16 cellular contexts compared by ENCODE assay signal in the genomic region with DNA sequence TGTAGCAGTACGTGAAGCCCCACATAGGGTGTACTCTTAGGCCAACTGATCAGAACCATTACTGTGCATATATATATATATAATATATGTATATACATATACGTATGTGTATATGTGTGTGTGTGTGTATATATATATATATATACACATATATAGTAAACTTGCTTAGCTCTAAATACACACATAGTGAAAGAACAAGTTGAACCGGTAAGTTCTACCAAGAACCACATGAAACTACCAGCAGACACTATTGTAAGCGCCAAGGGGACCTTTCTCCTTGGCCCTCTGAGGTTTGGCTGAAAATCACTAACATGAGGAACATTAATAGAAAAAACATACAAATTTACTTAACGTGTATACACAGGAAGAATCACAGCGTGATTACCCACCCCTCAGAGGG. TPM values are rescaled to one million over a fixed set of nuclear protein-coding genes. Genes with fewer than 3 reads are reported as not detected.
DNase-seq lines count a peak whose midpoint lies in the region; ATAC-seq and TF ChIP-seq lines count a peak whose summit lies in the region.
"Had no signal": no experiment of that assay in that cellular context is flagged by ENCODE, and none has a peak within 500 bp of the region (broad histone marks: within the 10 kb centered on the region; RNA-seq: fewer than 3 reads in every experiment).

No MANE protein-coding gene starts in this region.

- H2AFZ ChIP-seq in OCI-LY3 (ENCODE audit: low read depth, low read length) (no peak overlapping the region), neuron (ENCODE audit: low read depth, low read length) (no peak overlapping the region)

- H4K20me1 ChIP-seq in OCI-LY3 (ENCODE audit: insufficient read depth, low read length): peaks cover 7% of the 10 kb centered on the region

- H3K9me3 ChIP-seq in OCI-LY3 (ENCODE audit: insufficient read depth, low read length) (no peaks in the 10 kb centered on the region), endodermal cell (ENCODE audit: control insufficient read depth, low read length) (no peaks in the 10 kb centered on the region), neuron (ENCODE audit: low read length) (no peaks in the 10 kb centered on the region)

- H3K4me3 ChIP-seq in OCI-LY3 (ENCODE audit: low read length) (no peak overlapping the region), endodermal cell (ENCODE audit: low read length) (peak overlapping the region; percentile 87), neuron (ENCODE audit: low read length) (peak overlapping the region; percentile 93)

- H3K4me1 Mint-ChIP-seq in endodermal cell: peaks cover 7% of the 10 kb centered on the region

- H3K4me1 ChIP-seq in OCI-LY3 (ENCODE audit: low read length) (peaks cover 13% of the 10 kb centered on the region), endodermal cell (ENCODE audit: control insufficient read depth, insufficient read depth, low read length) (no peaks in the 10 kb centered on the region), neuron (ENCODE audit: insufficient read depth, low read length) (peaks cover 20% of the 10 kb centered on the region)

- no peak overlapping the region for H3K9ac ChIP-seq in OCI-LY3 (ENCODE audit: low read length)
- peak overlapping the region; percentile 88 for H3K9ac ChIP-seq in endodermal cell (ENCODE audit: extremely low read depth, low read length, poor library complexity, severe bottlenecking)

- H3K27me3 ChIP-seq in OCI-LY3 (ENCODE audit: low read depth, low read length) (no peaks in the 10 kb centered on the region), endodermal cell (ENCODE audit: control insufficient read depth, insufficient read depth, low read length, poor library complexity, severe bottlenecking) (no peaks in the 10 kb centered on the region), neuron (ENCODE audit: insufficient read depth, low read length) (no peaks in the 10 kb centered on the region)

- DNase-seq in ELR (ENCODE audit: low read depth): peak; percentile 11
- DNase-seq in endodermal cell: no peak
- DNase-seq in OCI-M1 (lab: John Stamatoyannopoulos, UW): no peak
- no peak for DNase-seq in H4 (ENCODE audit: low spot score)
- no peak for DNase-seq in hepatic stellate cell (ENCODE audit: low spot score)
- DNase-seq: activated CD4-positive, alpha-beta T cell treated with anti-CD3 and anti-CD28 coated beads for 4 hours; DMS 273 treated with DMSO at 0.1 percent for 48 hours; left ventricle myocardium superior; NCI-H2081; stimulated activated CD4-positive, alpha-beta T cell treated with anti-CD3 and anti-CD28 coated beads, Interleukin-12 subunit alpha, Interleukin-12 subunit beta, amount 100 ng/mL, for 4 hours had no signal

- peak overlapping the region; percentile 82 for H3K4me2 ChIP-seq in OCI-LY3 (ENCODE audit: low read length)

- H3K27ac Mint-ChIP-seq in endodermal cell: no peak overlapping the region
- H3K27ac Mint-ChIP-seq: activated naive CD4-positive, alpha-beta T cell treated with anti-CD3 and anti-CD28 coated beads, Interleukin-2, amount 50 U/mL, for 72 hours; stimulated activated effector memory CD8-positive, alpha-beta T cell treated with anti-CD3 and anti-CD28 coated beads, Interleukin-12 subunit alpha, Interleukin-12 subunit beta, amount 100 ng/mL, for 72 hours had no signal

- H3K9me3 Mint-ChIP-seq in endodermal cell: peaks cover 5% of the 10 kb centered on the region
- H3K9me3 Mint-ChIP-seq: activated naive CD4-positive, alpha-beta T cell treated with anti-CD3 and anti-CD28 coated beads, Interleukin-2, amount 50 U/mL, for 72 hours; stimulated activated effector memory CD8-positive, alpha-beta T cell treated with anti-CD3 and anti-CD28 coated beads, Interleukin-12 subunit alpha, Interleukin-12 subunit beta, amount 100 ng/mL, for 72 hours had no signal

- WGBS in endodermal cell (ENCODE audit: insufficient coverage in 1 of 2, insufficient read length in 1 of 2), 2 experiments: 70 to 83% methylated on average over 2 to 5 of the region's 6 CpGs

- H3K36me3 Mint-ChIP-seq in endodermal cell (ENCODE audit: low read depth): peaks cover 8% of the 10 kb centered on the region
- H3K36me3 Mint-ChIP-seq: stimulated activated effector memory CD8-positive, alpha-beta T cell treated with anti-CD3 and anti-CD28 coated beads, Interleukin-12 subunit alpha, Interleukin-12 subunit beta, amount 100 ng/mL, for 72 hours had no signal

- peaks cover 44% of the 10 kb centered on the region for H3K79me2 ChIP-seq in OCI-LY3 (ENCODE audit: low read length)

- no peak for TF ChIP-seq CTCF in OCI-LY3 (IDR thresholded peaks at IDR 0.05; ENCODE audit: low read depth, low read length)
- TF ChIP-seq CTCF in endodermal cell (conservative IDR thresholded peaks at IDR 0.05): no peak

- no peak overlapping the region for H3K4me3 Mint-ChIP-seq in endodermal cell
- H3K4me3 Mint-ChIP-seq: stimulated activated effector memory CD8-positive, alpha-beta T cell treated with anti-CD3 and anti-CD28 coated beads, Interleukin-12 subunit alpha, Interleukin-12 subunit beta, amount 100 ng/mL, for 72 hours had no signal

- no peaks in the 10 kb centered on the region for H3K27me3 Mint-ChIP-seq in endodermal cell (ENCODE audit: insufficient read depth)

- H3K27ac ChIP-seq in OCI-LY3 (ENCODE audit: low read length) (no peak overlapping the region), endodermal cell (ENCODE audit: low read depth, low read length) (no peak overlapping the region)
- H3K27ac ChIP-seq: RWPE1 had no signal

- peaks cover 7% of the 10 kb centered on the region for H3K36me3 ChIP-seq in OCI-LY3 (replicated peaks; ENCODE audit: low read depth, low read length)
- peaks cover 4% of the 10 kb centered on the region for H3K36me3 ChIP-seq in endodermal cell (ENCODE audit: control insufficient read depth, insufficient read depth, low read length)
- no peaks in the 10 kb centered on the region for H3K36me3 ChIP-seq in neuron (ENCODE audit: insufficient read depth, low read length)

- no peak for ATAC-seq in GM18870 (IDR thresholded peaks at IDR 0.05; ENCODE audit: unreplicated experiment)
- ATAC-seq: activated naive CD4-positive, alpha-beta T cell treated with anti-CD3 and anti-CD28 coated beads, Interleukin-2, amount 50 U/mL, for 72 hours; left ventricle myocardium superior; stimulated activated effector memory CD8-positive, alpha-beta T cell treated with anti-CD3 and anti-CD28 coated beads, Interleukin-12 subunit alpha, Interleukin-12 subunit beta, amount 100 ng/mL, for 72 hours had no signal

RNA-seq across cellular contexts. Expression of a gene that starts 1.8 kb away (rescaled TPM):
- 100 to 1,000 TPM; 143 to 179 TPM for total RNA-seq in endodermal cell
- 153 TPM for polyA plus RNA-seq in endodermal cell (2013, experiment 1 of 2)
- polyA plus RNA-seq in endodermal cell (2013, experiment 2 of 2): 117 TPM
- total RNA-seq in H4 (2014; rRNA removed; shearing (Covaris generic)): 307 and 380 TPM in 2 replicates
